Comparison of ENCODE assay signal across 17 cellular contexts in the genomic region with DNA sequence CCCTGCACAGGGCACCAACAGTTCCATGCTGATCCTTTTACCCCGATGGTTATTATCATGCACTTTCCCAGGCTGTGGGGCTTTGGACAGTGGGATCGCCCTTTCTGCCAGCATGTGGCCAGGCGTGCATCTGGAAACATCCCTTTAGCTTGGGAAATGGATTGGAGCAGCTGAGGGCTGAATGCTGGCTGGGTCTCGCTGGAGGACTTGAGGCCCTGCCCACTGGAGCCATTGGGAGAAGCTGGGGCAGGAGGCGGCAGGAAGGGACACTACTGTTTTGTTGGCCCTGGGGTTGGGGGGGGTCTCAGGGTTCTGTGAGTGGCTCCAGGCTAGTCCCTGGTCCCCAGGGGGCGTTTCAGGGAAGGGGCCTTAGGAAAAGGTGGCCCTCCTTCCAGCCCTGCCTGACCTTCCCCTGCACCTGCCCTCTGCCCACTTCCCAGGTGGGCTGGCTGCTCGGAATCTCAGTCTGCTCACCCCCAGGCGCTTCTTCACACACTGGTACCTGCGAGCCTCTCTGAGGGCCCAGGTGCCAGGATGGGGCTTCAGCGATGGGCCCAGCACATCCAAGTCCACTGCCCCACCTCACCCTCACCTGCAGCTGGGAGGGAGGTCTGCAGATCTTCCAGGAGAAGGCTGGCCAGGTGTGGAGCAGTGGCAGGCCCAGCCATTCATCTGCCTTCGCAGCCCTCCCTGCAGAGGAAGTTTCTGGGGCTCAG. TPM values are rescaled to one million over a fixed set of nuclear protein-coding genes. Genes with fewer than 3 reads are reported as not detected.
DNase-seq lines count a peak whose midpoint lies in the region; ATAC-seq, FAIRE-seq and TF ChIP-seq lines count a peak whose summit lies in the region.
"Had no signal": no experiment of that assay in that cellular context is flagged by ENCODE, and none has a peak within 500 bp of the region (broad histone marks: within the 10 kb centered on the region; RNA-seq: fewer than 3 reads in every experiment).

No MANE protein-coding gene starts in this region.

- no peaks in the 10 kb centered on the region for H3K79me1 ChIP-seq in mesendoderm (ENCODE audit: low read length)

- DNase-seq in HepG2 (ENCODE audit: low spot score) (no peak), right lobe of liver (no peak), SJCRH30 (peak; percentile 36 to 58), mesendoderm (no peak)
- no peak for DNase-seq in activated naive CD4-positive, alpha-beta T cell (lab: John Stamatoyannopoulos, UW)
- DNase-seq: BE2C; CD8-positive, alpha-beta memory T cell; NCI-H1092; NCI-H1694 treated with DMSO at 0.1 percent for 48 hours; NCI-H446; SHP77 treated with DMSO at 0.1 percent for 48 hours had no signal

- POLR2A ChIA-PET in HepG2 (lab: Yijun Ruan, JAX), result interaction anchor here (1.0 to 2.2 kb wide), 11 partner anchors 16 to 294 kb away, joined by 3 to 41 read pairs (median 8); a partner anchor contains a TSS

- intact Hi-C loops in HepG2 (cut with micrococcal nuclease; ENCODE audit: unreplicated experiment), result loop anchor here (1.0 to 2.0 kb wide), 2 partner anchors 28 to 54 kb away; a partner anchor contains a TSS
- intact Hi-C loops in right lobe of liver (cut with DNase I), result no loop called here

- H3K27ac ChIP-seq in HepG2 (ENCODE audit: extremely low read length, insufficient read depth, low read length) (peak overlapping the region; percentile 79), right lobe of liver (peak overlapping the region in 1 of 3 donors; percentile 74), SJCRH30 (no peak overlapping the region), mesendoderm (ENCODE audit: low read depth, low read length) (no peak overlapping the region)

- TF ChIP-seq CTCF in HepG2 (CRISPR knock-in tag; IDR thresholded peaks at IDR 0.05), result no peak
- no peak for TF ChIP-seq CTCF in right lobe of liver (IDR thresholded peaks at IDR 0.05)

- 66% methylated on average over 11 of the region's 11 CpGs for WGBS in HepG2 (ENCODE audit: low lambda C conversion rate)
- WGBS in right lobe of liver (ENCODE audit: insufficient coverage, low coverage, low lambda C conversion rate, missing lambda C conversion rate), result 92% methylated on average over 2 of the region's 11 CpGs
- no CpG with 5 or more reads among the region's 11 CpGs for WGBS in mesendoderm (ENCODE audit: extremely low coverage, insufficient coverage, low lambda C conversion rate)

- no peak overlapping the region for H4K5ac ChIP-seq in mesendoderm (ENCODE audit: low read length)

- no peaks in the 10 kb centered on the region for H4K20me1 ChIP-seq in HepG2 (ENCODE audit: insufficient read depth, low read length)

- H3K9ac ChIP-seq in HepG2 (ENCODE audit: insufficient read depth, low read depth, low read length) (peak overlapping the region; percentile 42; the same call in 1 of the 2 replicates), mesendoderm (ENCODE audit: low read length) (no peak overlapping the region)

- no peak overlapping the region for H2BK5ac ChIP-seq in mesendoderm (ENCODE audit: low read length)

- H3K23ac ChIP-seq in mesendoderm (ENCODE audit: low read length), result no peak overlapping the region

- no peak overlapping the region for H3K18ac ChIP-seq in mesendoderm (ENCODE audit: low read length)

- CTCF ChIA-PET in HepG2 (lab: Yijun Ruan, JAX; ENCODE audit: low intra/inter-chr PET ratio, low total read pairs), result interaction anchor here (2.6 kb wide), 2 partner anchors 17 to 18 kb away, joined by 8 to 14 read pairs; no protein-coding TSS in a partner anchor

- H3K4me1 ChIP-seq in HepG2 (ENCODE audit: insufficient read depth, low read length) (peaks cover 71% of the 10 kb centered on the region), right lobe of liver (peaks cover 0 to 12% (median 4%) of the 10 kb centered on the region in 4 donors), SJCRH30 (no peaks in the 10 kb centered on the region), mesendoderm (ENCODE audit: control insufficient read depth, low read depth, low read length) (no peaks in the 10 kb centered on the region)
- H3K4me1 ChIP-seq: BE2C had no signal

- H3K4me3 ChIP-seq in HepG2 (replicated peaks in 1 of 3; ENCODE audit: insufficient read depth in 1 of 3, low read depth in 2 of 3, low read length in 3 of 3) (peak overlapping the region in 1 of 3 experiments; percentile 60; a peak in 1 of 6 replicates), right lobe of liver (no peak overlapping the region), SJCRH30 (no peak overlapping the region), mesendoderm (ENCODE audit: low read length) (no peak overlapping the region)

- FAIRE-seq in HepG2 (lab: Jason Lieb, UNC), result no peak
- FAIRE-seq: H54, RCC 7860 had no signal

- ATAC-seq in HepG2, result no peak; the same call in 2 of the 3 replicates
- ATAC-seq in right lobe of liver, result no peak
- no peak for ATAC-seq in HG03432 (IDR thresholded peaks at IDR 0.05; ENCODE audit: unreplicated experiment)
- no peak for ATAC-seq in GM18907 (IDR thresholded peaks at IDR 0.05; ENCODE audit: unreplicated experiment)

- TF ChIP-seq RAD21 in HepG2 (CRISPR knock-in tag; IDR thresholded peaks at IDR 0.05), result no peak

- H2AK5ac ChIP-seq in mesendoderm (ENCODE audit: low read length), result no peak overlapping the region

- no peak overlapping the region for H4K8ac ChIP-seq in mesendoderm (ENCODE audit: low read depth, low read length)

- H3K4me2 ChIP-seq in HepG2 (ENCODE audit: low read depth, low read length), result peak overlapping the region; percentile 80
- H3K4me2 ChIP-seq in mesendoderm (ENCODE audit: low read length), result no peak overlapping the region

- H3K79me2 ChIP-seq in HepG2 (ENCODE audit: insufficient read depth, low read length), result no peaks in the 10 kb centered on the region
- H3K79me2 ChIP-seq in mesendoderm (ENCODE audit: control insufficient read depth, insufficient read depth, low read length), result no peaks in the 10 kb centered on the region

- H2AFZ ChIP-seq in HepG2 (ENCODE audit: low read length), result no peak overlapping the region

- H3K27me3 ChIP-seq in HepG2 (ENCODE audit: control insufficient read depth in 1 of 2, insufficient read depth in 2 of 2, low read length in 2 of 2) (no peaks in the 10 kb centered on the region), right lobe of liver (no peaks in the 10 kb centered on the region), SJCRH30 (peaks cover 59% of the 10 kb centered on the region), mesendoderm (ENCODE audit: insufficient read depth, low read length, poor library complexity) (no peaks in the 10 kb centered on the region)
- H3K27me3 ChIP-seq: BE2C had no signal

- H3K36me3 ChIP-seq in HepG2 (replicated peaks in 1 of 2; ENCODE audit: control insufficient read depth in 1 of 2, insufficient read depth in 2 of 2, low read length in 2 of 2) (no peaks in the 10 kb centered on the region), right lobe of liver (no peaks in the 10 kb centered on the region), SJCRH30 (no peaks in the 10 kb centered on the region), mesendoderm (ENCODE audit: control insufficient read depth, insufficient read depth, low read length) (no peaks in the 10 kb centered on the region)
- H3K36me3 ChIP-seq: BE2C had no signal

- in situ Hi-C loops in HepG2 (cut with HindIII; ENCODE audit: extremely low pct_ligation_motif_present, low pct_unique_long_range_greater_than_20kb), result loop anchor here (5.0 kb wide), 1 partner anchor 51 kb away; no protein-coding TSS in a partner anchor

- BruUV-seq in HepG2 (replicated peaks; lab: Mats Ljungman, UMichigan), result no TSS peak

- TF ChIP-seq POLR2A in HepG2 (IDR thresholded peaks at IDR 0.05; ENCODE audit: insufficient read depth in 1 of 2, low read depth in 2 of 2, low read length in 2 of 2) (no peak), right lobe of liver (IDR thresholded peaks at IDR 0.05) (no peak)

- H3K4ac ChIP-seq in mesendoderm (ENCODE audit: low read depth, low read length), result no peak overlapping the region

- H2BK120ac ChIP-seq in mesendoderm (ENCODE audit: low read depth, low read length), result no peak overlapping the region

- H3K9me3 ChIP-seq in HepG2 (ENCODE audit: low read length) (no peaks in the 10 kb centered on the region), right lobe of liver (no peaks in the 10 kb centered on the region), SJCRH30 (replicated peaks) (no peaks in the 10 kb centered on the region)
- H3K9me3 ChIP-seq: BE2C had no signal

- H2BK15ac ChIP-seq in mesendoderm (replicated peaks; ENCODE audit: low read depth), result no peak overlapping the region

- H3K56ac ChIP-seq in mesendoderm (ENCODE audit: low read length), result peak overlapping the region; percentile 56

- no peak for TF ChIP-seq EP300 in HepG2 (IDR thresholded peaks at IDR 0.05; ENCODE audit: low read depth in 2 of 2, low read length in 2 of 2)
- no peak for TF ChIP-seq EP300 in HepG2 (CRISPR knock-in tag; IDR thresholded peaks at IDR 0.05; ENCODE audit: borderline replicate concordance)

RNA-seq across cellular contexts. Expression of a gene that starts 1.6 kb away (rescaled TPM):
- total RNA-seq in HepG2 (2016; rRNA removed; fragmentation: Illumina TruSeq; extraction: Trizol), result 1.0 and 2.7 TPM in 2 replicates
- 0.79 and 1.1 TPM in 2 replicates for total RNA-seq in HepG2 (2016; cell fraction: cytosol; rRNA removed; fragmentation: Illumina TruSeq; extraction: Trizol; ENCODE audit: low read depth)
- 1.1 and 2.2 TPM in 2 replicates for total RNA-seq in HepG2 (2016; cell fraction: insoluble cytoplasmic fraction; rRNA removed; fragmentation: Illumina TruSeq; extraction: Trizol)
- total RNA-seq in HepG2 (2016; cell fraction: membrane; rRNA removed; fragmentation: Illumina TruSeq; extraction: Trizol), result 1.0 and 1.5 TPM in 2 replicates
- total RNA-seq in HepG2 (2016; cell fraction: nucleus; rRNA removed; fragmentation: Illumina TruSeq; extraction: Trizol), result 2.3 and 2.7 TPM in 2 replicates
- 11.8 and 13.6 TPM in 2 replicates for polyA plus RNA-seq in HepG2 (2011; rRNA removed)
- 10.8 and 11.2 TPM in 2 replicates for polyA plus RNA-seq in HepG2 (2011; cell fraction: cytosol; rRNA removed)
- polyA plus RNA-seq in HepG2 (2011; cell fraction: nucleus; rRNA removed), result 21.1 and 23.7 TPM in 2 replicates
- 5.8 and 8.1 TPM in 2 replicates for polyA plus RNA-seq in HepG2 (2012)
- polyA plus RNA-seq in HepG2 (2016; cell fraction: cytosol; fragmentation: Illumina TruSeq; extraction: Trizol; ENCODE audit: low read depth), result 0.49 and 0.54 TPM in 2 replicates
- polyA plus RNA-seq in HepG2 (2016; cell fraction: insoluble cytoplasmic fraction; fragmentation: Illumina TruSeq; extraction: Trizol; ENCODE audit: low read depth), result 1.3 TPM in 2 replicates
- polyA plus RNA-seq in HepG2 (2016; cell fraction: membrane; fragmentation: Illumina TruSeq; extraction: Trizol; ENCODE audit: low read depth), result 0.65 and 1.0 TPM in 2 replicates
- polyA plus RNA-seq in HepG2 (2016; cell fraction: nucleus; fragmentation: Illumina TruSeq; extraction: Trizol; ENCODE audit: insufficient read depth, low read depth), result 5.4 and 6.5 TPM in 2 replicates
- polyA minus RNA-seq in HepG2 (2011; rRNA and poly(A)+ RNA removed; ENCODE audit: low replicate concordance), result 0.91 and 31.9 TPM in 2 replicates
- polyA minus RNA-seq in HepG2 (2011; cell fraction: cytosol; rRNA and poly(A)+ RNA removed), result 4.7 and 5.3 TPM in 2 replicates
- polyA minus RNA-seq in HepG2 (2011; cell fraction: nucleus; rRNA and poly(A)+ RNA removed), result 8.9 and 10.4 TPM in 2 replicates
- total RNA-seq in right lobe of liver, result 1 to 10 TPM in 1 of 6 experiments, under 1 TPM in 5; 0.37 to 1.6 (median 0.83) TPM
- not detected in 2 replicates for total RNA-seq in SJCRH30 (2014; rRNA removed; shearing (Covaris generic))
- polyA plus RNA-seq in mesendoderm (2013, experiment 1 of 2), result 0.06 TPM
- polyA plus RNA-seq in mesendoderm (2013, experiment 2 of 2), result 0.10 TPM
- total RNA-seq: CD8-positive, alpha-beta memory T cell; HT-29 had no signal
- polyA plus RNA-seq: AG04450; CD8-positive, alpha-beta memory T cell had no signal

RNA-seq across cellular contexts. Expression of a gene that starts 28.1 kb away (rescaled TPM):
- total RNA-seq in HepG2 (2016; rRNA removed; fragmentation: Illumina TruSeq; extraction: Trizol), result 2.7 and 3.4 TPM in 2 replicates
- total RNA-seq in HepG2 (2016; cell fraction: cytosol; rRNA removed; fragmentation: Illumina TruSeq; extraction: Trizol; ENCODE audit: low read depth), result 0.26 and 1.5 TPM in 2 replicates
- total RNA-seq in HepG2 (2016; cell fraction: insoluble cytoplasmic fraction; rRNA removed; fragmentation: Illumina TruSeq; extraction: Trizol), result 2.4 and 2.5 TPM in 2 replicates
- 1.4 and 2.1 TPM in 2 replicates for total RNA-seq in HepG2 (2016; cell fraction: membrane; rRNA removed; fragmentation: Illumina TruSeq; extraction: Trizol)
- 0.59 and 1.6 TPM in 2 replicates for total RNA-seq in HepG2 (2016; cell fraction: nucleus; rRNA removed; fragmentation: Illumina TruSeq; extraction: Trizol)
- 3.4 and 3.5 TPM in 2 replicates for polyA plus RNA-seq in HepG2 (2011; rRNA removed)
- polyA plus RNA-seq in HepG2 (2011; cell fraction: cytosol; rRNA removed), result 2.7 and 3.1 TPM in 2 replicates
- 3.4 TPM in 2 replicates for polyA plus RNA-seq in HepG2 (2011; cell fraction: nucleus; rRNA removed)
- 4.1 and 4.4 TPM in 2 replicates for polyA plus RNA-seq in HepG2 (2012)
- polyA plus RNA-seq in HepG2 (2016; cell fraction: cytosol; fragmentation: Illumina TruSeq; extraction: Trizol; ENCODE audit: low read depth), result 0.70 and 1.3 TPM in 2 replicates
- polyA plus RNA-seq in HepG2 (2016; cell fraction: insoluble cytoplasmic fraction; fragmentation: Illumina TruSeq; extraction: Trizol; ENCODE audit: low read depth), result 2.0 and 2.4 TPM in 2 replicates
- polyA plus RNA-seq in HepG2 (2016; cell fraction: membrane; fragmentation: Illumina TruSeq; extraction: Trizol; ENCODE audit: low read depth), result 1.0 and 1.1 TPM in 2 replicates
- 1.6 and 1.8 TPM in 2 replicates for polyA plus RNA-seq in HepG2 (2016; cell fraction: nucleus; fragmentation: Illumina TruSeq; extraction: Trizol; ENCODE audit: insufficient read depth, low read depth)
- 1.2 TPM in 1 of 2 replicates, not detected in the other for polyA minus RNA-seq in HepG2 (2011; rRNA and poly(A)+ RNA removed; ENCODE audit: low replicate concordance)
- polyA minus RNA-seq in HepG2 (2011; cell fraction: cytosol; rRNA and poly(A)+ RNA removed), result 0.99 and 1.1 TPM in 2 replicates
- 1.3 and 2.5 TPM in 2 replicates for polyA minus RNA-seq in HepG2 (2011; cell fraction: nucleus; rRNA and poly(A)+ RNA removed)
- total RNA-seq in right lobe of liver, result under 1 TPM; 0.06 to 0.37 (median 0.19) TPM
- total RNA-seq in SJCRH30 (2014; rRNA removed; shearing (Covaris generic)), result not detected in 2 replicates
- 0.06 TPM for polyA plus RNA-seq in mesendoderm (2013, experiment 1 of 2)
- not detected for polyA plus RNA-seq in mesendoderm (2013, experiment 2 of 2)
- total RNA-seq: CD8-positive, alpha-beta memory T cell; HT-29 had no signal
- polyA plus RNA-seq: AG04450; CD8-positive, alpha-beta memory T cell had no signal

RNA-seq across cellular contexts. Expression of a gene that starts 38.1 kb away (rescaled TPM):
- total RNA-seq in HepG2 (2016; rRNA removed; fragmentation: Illumina TruSeq; extraction: Trizol) (2.8 and 5.9 TPM in 2 replicates), right lobe of liver (1 to 10 TPM; 1.8 to 4.2 (median 3.4) TPM)
- 1.1 and 2.0 TPM in 2 replicates for total RNA-seq in HepG2 (2016; cell fraction: cytosol; rRNA removed; fragmentation: Illumina TruSeq; extraction: Trizol; ENCODE audit: low read depth)
- 2.8 and 5.0 TPM in 2 replicates for total RNA-seq in HepG2 (2016; cell fraction: insoluble cytoplasmic fraction; rRNA removed; fragmentation: Illumina TruSeq; extraction: Trizol)
- total RNA-seq in HepG2 (2016; cell fraction: membrane; rRNA removed; fragmentation: Illumina TruSeq; extraction: Trizol), result 3.1 and 3.2 TPM in 2 replicates
- 7.2 and 8.0 TPM in 2 replicates for total RNA-seq in HepG2 (2016; cell fraction: nucleus; rRNA removed; fragmentation: Illumina TruSeq; extraction: Trizol)
- polyA plus RNA-seq in HepG2 (2011; rRNA removed), result 2.7 and 3.3 TPM in 2 replicates
- 1.8 and 2.1 TPM in 2 replicates for polyA plus RNA-seq in HepG2 (2011; cell fraction: cytosol; rRNA removed)
- 5.0 and 7.4 TPM in 2 replicates for polyA plus RNA-seq in HepG2 (2011; cell fraction: nucleus; rRNA removed)
- polyA plus RNA-seq in HepG2 (2012), result 2.3 and 3.3 TPM in 2 replicates
- 0.83 and 1.3 TPM in 2 replicates for polyA plus RNA-seq in HepG2 (2016; cell fraction: cytosol; fragmentation: Illumina TruSeq; extraction: Trizol; ENCODE audit: low read depth)
- polyA plus RNA-seq in HepG2 (2016; cell fraction: insoluble cytoplasmic fraction; fragmentation: Illumina TruSeq; extraction: Trizol; ENCODE audit: low read depth), result 2.4 and 5.1 TPM in 2 replicates
- polyA plus RNA-seq in HepG2 (2016; cell fraction: membrane; fragmentation: Illumina TruSeq; extraction: Trizol; ENCODE audit: low read depth), result 2.8 and 3.2 TPM in 2 replicates
- polyA plus RNA-seq in HepG2 (2016; cell fraction: nucleus; fragmentation: Illumina TruSeq; extraction: Trizol; ENCODE audit: insufficient read depth, low read depth), result 14.1 and 15.0 TPM in 2 replicates
- 4.0 and 29.5 TPM in 2 replicates for polyA minus RNA-seq in HepG2 (2011; rRNA and poly(A)+ RNA removed; ENCODE audit: low replicate concordance)
- polyA minus RNA-seq in HepG2 (2011; cell fraction: cytosol; rRNA and poly(A)+ RNA removed), result 1.8 and 1.9 TPM in 2 replicates
- 2.4 and 2.8 TPM in 2 replicates for polyA minus RNA-seq in HepG2 (2011; cell fraction: nucleus; rRNA and poly(A)+ RNA removed)
- total RNA-seq in SJCRH30 (2014; rRNA removed; shearing (Covaris generic)), result 0.32 and 0.53 TPM in 2 replicates
- 1.3 TPM for polyA plus RNA-seq in mesendoderm (2013, experiment 1 of 2)
- 1.1 TPM for polyA plus RNA-seq in mesendoderm (2013, experiment 2 of 2)

Comparison
In these comparisons a context has a peak if more than half of its experiments do, and no peak if none do; other contexts are left out.
1. DNase-seq: peak in SJCRH30 (2 of 2); none in HepG2 (single experiment), right lobe of liver (0 of 3), mesendoderm (single experiment) and activated naive CD4-positive, alpha-beta T cell (0 of 4).